ENCODE assay signal across 14 cellular contexts in the genomic region with DNA sequence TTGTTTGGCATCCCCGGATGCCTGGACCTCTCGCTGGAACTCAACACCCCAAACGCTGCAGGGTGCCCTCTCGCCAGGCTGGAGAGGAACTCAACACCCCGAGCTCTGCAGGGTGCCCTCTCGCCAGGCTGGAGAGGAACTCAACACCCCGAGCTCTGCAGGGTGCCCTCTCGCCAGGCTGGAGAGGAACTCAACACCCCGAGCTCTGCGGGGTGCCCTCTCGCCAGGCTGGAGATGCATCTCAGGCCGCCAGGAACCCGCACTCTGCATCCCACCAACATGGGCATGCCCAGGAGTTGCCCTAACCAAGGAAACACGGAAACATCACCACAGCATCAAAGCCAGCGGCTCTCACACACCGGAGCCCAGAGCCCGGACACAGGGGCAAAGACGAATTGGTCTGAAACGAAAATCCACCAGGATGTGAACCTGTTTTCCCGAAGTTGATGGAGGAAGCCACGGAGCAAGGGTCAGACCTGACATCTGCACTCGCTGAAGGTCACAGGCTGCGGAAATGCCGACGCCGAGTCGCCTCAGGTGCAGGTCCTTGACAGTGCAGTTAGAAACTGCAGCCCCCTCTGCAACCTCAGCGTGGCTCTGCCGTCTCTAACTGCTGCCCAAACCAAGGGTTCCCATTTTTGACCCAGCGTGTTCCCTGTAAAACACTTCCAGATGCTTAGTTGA.
"Had no signal": no experiment of that assay in that cellular context is flagged by ENCODE, and none has a peak within 500 bp of the region (broad histone marks: within the 10 kb centered on the region; RNA-seq: fewer than 3 reads in every experiment).

No MANE protein-coding gene starts in this region.

- H3K9me3 ChIP-seq: breast epithelium, lower lobe of right lung, neutrophil, transverse colon had no signal

- H3K27me3 ChIP-seq: breast epithelium, dorsolateral prefrontal cortex, transverse colon had no signal

- ATAC-seq: activated T-cell treated with anti-CD3 and anti-CD28 coated beads, Interleukin-2, amount 50 U/mL, for 72 hours; lower lobe of right lung; stimulated activated naive B cell treated with anti-CD40 and anti-IgM and Interleukin-4, amounts not matched to agents 10 μg/mL and 1 μg/mL and 100 μg/mL, for 72 hours had no signal

- H3K4me3 ChIP-seq: breast epithelium, dorsolateral prefrontal cortex, lower lobe of right lung, transverse colon had no signal

- DNase-seq: activated CD4-positive, alpha-beta memory T cell treated with anti-CD3 and anti-CD28 coated beads for 36 hours; activated CD8-positive, alpha-beta memory T cell treated with anti-CD3 and anti-CD28 coated beads, Interleukin-2, amount 50 U/mL, for 4 hours; activated gamma-delta T cell treated with Interleukin-2 at 50 U/mL for 16 hours; activated naive CD8-positive, alpha-beta T cell treated with anti-CD3 and anti-CD28 coated beads for 36 hours; activated T-cell treated with anti-CD3 and anti-CD28 coated beads, Interleukin-2, amount 50 U/mL, for 72 hours; hippocampal formation; lower lobe of right lung; small intestine; stimulated activated naive B cell treated with anti-CD40 and anti-IgM and Interleukin-4, amounts not matched to agents 10 μg/mL and 1 μg/mL and 100 μg/mL, for 72 hours; T-helper 9 cell; transverse colon had no signal

- H3K4me1 ChIP-seq: breast epithelium, lower lobe of right lung, transverse colon had no signal

- H3K27ac ChIP-seq: breast epithelium, dorsolateral prefrontal cortex, lower lobe of right lung, neutrophil, transverse colon had no signal

- H3K36me3 ChIP-seq: breast epithelium, lower lobe of right lung, neutrophil, transverse colon had no signal
